Comparison of ENCODE assay signal across 17 cellular contexts in genomic region chr20:38406476-38406875, GRCh38. TPM values are rescaled to one million over a fixed set of nuclear protein-coding genes. Genes with fewer than 3 reads are reported as not detected.
A peak's percentile ranks its signal among the peaks of the same experiment; 100 is the strongest.
DNase-seq lines count a peak whose midpoint lies in the region; ATAC-seq, FAIRE-seq and TF ChIP-seq lines count a peak whose summit lies in the region.
"Had no signal": no experiment of that assay in that cellular context is flagged by ENCODE, and none has a peak within 500 bp of the region (broad histone marks: within the 10 kb centered on the region; RNA-seq: fewer than 3 reads in every experiment).

No MANE protein-coding gene starts in this region.

- CTCF ChIA-PET in HepG2 (lab: Yijun Ruan, JAX; ENCODE audit: low intra/inter-chr PET ratio, low total read pairs), result no interaction called here

- H3K36me3 ChIP-seq in HepG2 (replicated peaks in 1 of 2; ENCODE audit: control insufficient read depth in 1 of 2, insufficient read depth in 2 of 2, low read length in 2 of 2) (no peaks in the 10 kb centered on the region), right lobe of liver (no peaks in the 10 kb centered on the region), smooth muscle cell (ENCODE audit: low read depth) (no peaks in the 10 kb centered on the region), WERI-Rb-1 (no peaks in the 10 kb centered on the region)

- FAIRE-seq in HepG2 (lab: Jason Lieb, UNC), result no peak
- FAIRE-seq: D721Med, GM12892 had no signal

- POLR2A ChIA-PET in HepG2 (lab: Yijun Ruan, JAX), result no interaction called here

- H4K20me1 ChIP-seq in HepG2 (ENCODE audit: insufficient read depth, low read length) (no peaks in the 10 kb centered on the region), smooth muscle cell (ENCODE audit: low read depth) (no peaks in the 10 kb centered on the region)

- TF ChIP-seq CTCF in HepG2 (CRISPR knock-in tag; IDR thresholded peaks at IDR 0.05) (no peak), right lobe of liver (IDR thresholded peaks at IDR 0.05) (no peak), smooth muscle cell (IDR thresholded peaks at IDR 0.05; ENCODE audit: borderline replicate concordance, insufficient read depth, poor library complexity, severe bottlenecking) (no peak), WERI-Rb-1 (IDR thresholded peaks at IDR 0.05; ENCODE audit: low read depth, low read length) (no peak)

- in situ Hi-C loops in HepG2 (cut with HindIII; ENCODE audit: extremely low pct_ligation_motif_present, low pct_unique_long_range_greater_than_20kb), result loop anchor here (5.0 to 25.0 kb wide), 2 partner anchors 69 to 344 kb away; no protein-coding TSS in a partner anchor

- peak; percentile 10; the same call in 1 of the 3 replicates for ATAC-seq in HepG2
- ATAC-seq in right lobe of liver, result no peak
- ATAC-seq: CD8-positive, alpha-beta T cell had no signal

- H3K4me1 ChIP-seq in HepG2 (ENCODE audit: insufficient read depth, low read length) (peaks cover 14% of the 10 kb centered on the region), right lobe of liver (no peaks in the 10 kb centered on the region), smooth muscle cell (ENCODE audit: low read depth) (no peaks in the 10 kb centered on the region)
- H3K4me1 ChIP-seq: HAP-1 had no signal

- 75% methylated on average over 5 of the region's 5 CpGs for WGBS in HepG2 (ENCODE audit: low lambda C conversion rate)
- 94% methylated on average over 3 of the region's 5 CpGs for WGBS in right lobe of liver (ENCODE audit: insufficient coverage, low coverage, low lambda C conversion rate, missing lambda C conversion rate)
- 97% methylated on average over 5 of the region's 5 CpGs for WGBS in smooth muscle cell (ENCODE audit: low lambda C conversion rate)

- no peak for TF ChIP-seq POLR2A in HepG2 (IDR thresholded peaks at IDR 0.05; ENCODE audit: insufficient read depth in 1 of 2, low read depth in 2 of 2, low read length in 2 of 2)
- no peak for TF ChIP-seq POLR2A in right lobe of liver (IDR thresholded peaks at IDR 0.05)

- DNase-seq in HepG2 (ENCODE audit: low spot score) (no peak), right lobe of liver (no peak), pons (ENCODE audit: low spot score) (peak; percentile 42), substantia nigra (lab: John Stamatoyannopoulos, UW) (peak in 2 of 49 donors; percentile 3 to 46), DMS53 (lab: John Stamatoyannopoulos, UW) (no peak), smooth muscle cell (lab: John Stamatoyannopoulos, UW; ENCODE audit: unreplicated experiment) (no peak), WERI-Rb-1 (no peak)
- DNase-seq: CD8-positive, alpha-beta T cell; COR-L47; DMS153; DND-41; GDM1; GOT3 had no signal

- no peaks in the 10 kb centered on the region for H3F3A ChIP-seq in smooth muscle cell (ENCODE audit: low read depth)

- TF ChIP-seq EP300 in HepG2 (IDR thresholded peaks at IDR 0.05; ENCODE audit: low read depth in 2 of 2, low read length in 2 of 2), result no peak
- TF ChIP-seq EP300 in HepG2 (CRISPR knock-in tag; IDR thresholded peaks at IDR 0.05; ENCODE audit: borderline replicate concordance), result no peak

- TF ChIP-seq RAD21 in HepG2 (CRISPR knock-in tag; IDR thresholded peaks at IDR 0.05), result no peak

- H2AFZ ChIP-seq in HepG2 (ENCODE audit: low read length), result no peak overlapping the region
- no peak overlapping the region for H2AFZ ChIP-seq in smooth muscle cell (ENCODE audit: low read depth)

- no peak overlapping the region for H3K27ac ChIP-seq in HepG2 (ENCODE audit: extremely low read length, insufficient read depth, low read length)
- no peak overlapping the region for H3K27ac ChIP-seq in right lobe of liver
- peak overlapping the region; percentile 23 for H3K27ac ChIP-seq in substantia nigra (ENCODE audit: low read depth, low read length, poor library complexity, severe bottlenecking)
- no peak overlapping the region for H3K27ac ChIP-seq in smooth muscle cell (ENCODE audit: low read depth)
- no peak overlapping the region for H3K27ac ChIP-seq in WERI-Rb-1
- H3K27ac ChIP-seq: 22Rv1 had no signal

- BruUV-seq in HepG2 (replicated peaks; lab: Mats Ljungman, UMichigan), result no TSS peak

- H3K27me3 ChIP-seq in HepG2 (ENCODE audit: control insufficient read depth in 1 of 2, insufficient read depth in 2 of 2, low read length in 2 of 2) (no peaks in the 10 kb centered on the region), right lobe of liver (no peaks in the 10 kb centered on the region), smooth muscle cell (ENCODE audit: low read depth) (no peaks in the 10 kb centered on the region), WERI-Rb-1 (ENCODE audit: insufficient read depth, low read depth, severe bottlenecking) (no peaks in the 10 kb centered on the region)

- H3K4me2 ChIP-seq in HepG2 (ENCODE audit: low read depth, low read length) (no peak overlapping the region), smooth muscle cell (no peak overlapping the region)

- H3K9ac ChIP-seq in HepG2 (ENCODE audit: insufficient read depth, low read depth, low read length) (no peak overlapping the region), smooth muscle cell (ENCODE audit: low read depth) (no peak overlapping the region)

- H3K79me2 ChIP-seq in HepG2 (ENCODE audit: insufficient read depth, low read length) (no peaks in the 10 kb centered on the region), smooth muscle cell (ENCODE audit: low read depth) (no peaks in the 10 kb centered on the region)

- H3K4me3 ChIP-seq in HepG2 (replicated peaks in 1 of 3; ENCODE audit: insufficient read depth in 1 of 3, low read depth in 2 of 3, low read length in 3 of 3) (no peak overlapping the region), right lobe of liver (no peak overlapping the region), smooth muscle cell (no peak overlapping the region), WERI-Rb-1 (ENCODE audit: low read depth, low read length) (no peak overlapping the region)
- H3K4me3 ChIP-seq: HAP-1 had no signal

- intact Hi-C loops in HepG2 (cut with micrococcal nuclease; ENCODE audit: unreplicated experiment) (loop anchor here (5.0 kb wide), 1 partner anchor 329 kb away; no protein-coding TSS in a partner anchor), right lobe of liver (cut with DNase I) (no loop called here)

- no peaks in the 10 kb centered on the region for H3K9me3 ChIP-seq in HepG2 (ENCODE audit: low read length)
- H3K9me3 ChIP-seq in right lobe of liver, result no peaks in the 10 kb centered on the region
- no peaks in the 10 kb centered on the region for H3K9me3 ChIP-seq in smooth muscle cell (replicated peaks; ENCODE audit: low read depth)
- H3K9me3 ChIP-seq in WERI-Rb-1 (ENCODE audit: severe bottlenecking), result no peaks in the 10 kb centered on the region
- H3K9me3 ChIP-seq: HAP-1 had no signal

RNA-seq across cellular contexts. Expression of gene SNHG17, which starts 28.7 kb away (rescaled TPM):
- total RNA-seq in HepG2 (2016; rRNA removed; fragmentation: Illumina TruSeq; extraction: Trizol) (15.6 and 26.2 TPM in 2 replicates), right lobe of liver (10 to 100 TPM in 2 of 6 experiments, 1 to 10 TPM in 4; 2.5 to 21.8 (median 8.5) TPM), smooth muscle cell (5.5 and 6.7 TPM in 2 replicates)
- 27.4 and 27.8 TPM in 2 replicates for total RNA-seq in HepG2 (2016; cell fraction: cytosol; rRNA removed; fragmentation: Illumina TruSeq; extraction: Trizol; ENCODE audit: low read depth)
- total RNA-seq in HepG2 (2016; cell fraction: insoluble cytoplasmic fraction; rRNA removed; fragmentation: Illumina TruSeq; extraction: Trizol), result 15.2 and 25.3 TPM in 2 replicates
- 30.7 and 34.5 TPM in 2 replicates for total RNA-seq in HepG2 (2016; cell fraction: membrane; rRNA removed; fragmentation: Illumina TruSeq; extraction: Trizol)
- total RNA-seq in HepG2 (2016; cell fraction: nucleus; rRNA removed; fragmentation: Illumina TruSeq; extraction: Trizol), result 44.8 and 54.3 TPM in 2 replicates
- polyA plus RNA-seq in HepG2 (2011; rRNA removed) (41.2 and 44.8 TPM in 2 replicates), smooth muscle cell (19.6 and 26.4 TPM in 2 replicates)
- polyA plus RNA-seq in HepG2 (2011; cell fraction: cytosol; rRNA removed), result 19.6 and 22.7 TPM in 2 replicates
- polyA plus RNA-seq in HepG2 (2011; cell fraction: nucleus; rRNA removed), result 170 and 182 TPM in 2 replicates
- polyA plus RNA-seq in HepG2 (2012), result 32.8 and 56.1 TPM in 2 replicates
- polyA plus RNA-seq in HepG2 (2016; cell fraction: cytosol; fragmentation: Illumina TruSeq; extraction: Trizol; ENCODE audit: low read depth), result 24.3 and 28.6 TPM in 2 replicates
- 32.2 and 33.6 TPM in 2 replicates for polyA plus RNA-seq in HepG2 (2016; cell fraction: insoluble cytoplasmic fraction; fragmentation: Illumina TruSeq; extraction: Trizol; ENCODE audit: low read depth)
- 28.4 and 32.2 TPM in 2 replicates for polyA plus RNA-seq in HepG2 (2016; cell fraction: membrane; fragmentation: Illumina TruSeq; extraction: Trizol; ENCODE audit: low read depth)
- polyA plus RNA-seq in HepG2 (2016; cell fraction: nucleus; fragmentation: Illumina TruSeq; extraction: Trizol; ENCODE audit: insufficient read depth, low read depth), result 126 and 147 TPM in 2 replicates
- polyA minus RNA-seq in HepG2 (2011; rRNA and poly(A)+ RNA removed; ENCODE audit: low replicate concordance), result 34.4 and 149 TPM in 2 replicates
- polyA minus RNA-seq in HepG2 (2011; cell fraction: cytosol; rRNA and poly(A)+ RNA removed), result 6.9 and 12.8 TPM in 2 replicates
- 67.3 and 72.4 TPM in 2 replicates for polyA minus RNA-seq in HepG2 (2011; cell fraction: nucleus; rRNA and poly(A)+ RNA removed)
